In genomic region chr7:33212144-33212543, GRCh38 we compare ENCODE assay signal across 23 cellular contexts.
"Had no signal": no experiment of that assay in that cellular context is flagged by ENCODE, and none has a peak within 500 bp of the region (broad histone marks: within the 10 kb centered on the region; RNA-seq: fewer than 3 reads in every experiment).

No MANE protein-coding gene starts in this region.

- H3K36me3 ChIP-seq: lower lobe of right lung had no signal

- H3K4me3 ChIP-seq: coronary artery, dorsolateral prefrontal cortex, esophagus muscularis mucosa, gastroesophageal sphincter, heart left ventricle, hepatocyte, left lung, lower lobe of right lung, mucosa of descending colon had no signal

- FAIRE-seq: colon, endothelial cell of umbilical vein, frontal cortex, keratinocyte had no signal

- H3K4me2 ChIP-seq: hepatocyte had no signal

- H2AFZ ChIP-seq: hepatocyte had no signal

- H3K27ac ChIP-seq: coronary artery, dorsolateral prefrontal cortex, esophagus muscularis mucosa, foreskin keratinocyte, gastroesophageal sphincter, heart left ventricle, hepatocyte, left lung, lower lobe of right lung had no signal

- H3K27me3 ChIP-seq: dorsolateral prefrontal cortex, esophagus muscularis mucosa, foreskin keratinocyte, gastroesophageal sphincter, heart left ventricle, hepatocyte, left lung had no signal

- ATAC-seq: foreskin keratinocyte, gastroesophageal sphincter, heart left ventricle, left cardiac atrium, left lung, left ventricle myocardium superior, lower lobe of right lung, mucosa of descending colon had no signal

- DNase-seq: dermis blood vessel endothelial cell; dorsolateral prefrontal cortex; effector CD4-positive, alpha-beta T cell; effector memory CD4-positive, alpha-beta T cell; heart left ventricle; hypothalamus; immature natural killer cell; left cardiac atrium; left lung; left ventricle myocardium superior; lower lobe of right lung; mesenchymal stem cell; mucosa of descending colon; naive B cell had no signal

- H3K4me1 ChIP-seq: foreskin keratinocyte, heart left ventricle, left lung, lower lobe of right lung had no signal

- H3K79me2 ChIP-seq: hepatocyte had no signal
